ENCODE assay signal across 15 cellular contexts in the genomic region with DNA sequence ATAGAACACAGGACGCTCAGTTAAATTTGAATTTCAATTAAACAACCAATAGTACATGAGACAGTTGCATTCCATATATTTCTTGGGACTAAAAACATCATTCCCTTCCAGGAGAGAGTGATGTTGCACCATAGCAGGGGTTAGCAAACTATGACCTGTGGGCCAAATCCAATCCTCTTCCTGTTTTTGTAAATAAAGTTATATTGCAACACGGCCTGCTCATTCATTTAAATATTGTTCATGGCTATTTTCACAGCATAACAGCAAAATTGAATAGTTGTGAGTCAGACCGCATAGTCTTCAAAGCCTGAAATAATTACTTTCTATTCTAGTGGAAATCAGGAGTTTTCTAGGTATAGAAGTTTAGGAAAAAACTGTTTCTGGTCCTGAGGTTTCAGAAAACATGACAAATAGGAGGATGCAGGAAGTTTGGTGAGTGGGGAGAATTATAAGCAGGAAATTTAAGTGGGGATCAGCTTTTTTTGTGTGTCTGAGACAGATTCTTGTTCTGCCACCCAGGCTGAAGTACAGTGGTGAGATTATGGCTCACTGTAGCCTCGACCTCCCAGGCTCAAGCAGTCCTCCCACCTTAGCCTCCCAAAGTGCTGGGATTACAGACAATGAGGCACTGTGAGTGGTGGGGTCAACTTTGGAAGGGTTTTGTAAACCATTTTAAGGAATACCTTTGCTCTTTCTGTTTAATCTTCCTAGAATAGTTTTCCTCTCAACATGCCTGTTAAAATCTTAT.
DNase-seq lines count a peak whose midpoint lies in the region; ATAC-seq, FAIRE-seq and TF ChIP-seq lines count a peak whose summit lies in the region.
"Had no signal": no experiment of that assay in that cellular context is flagged by ENCODE, and none has a peak within 500 bp of the region (broad histone marks: within the 10 kb centered on the region; RNA-seq: fewer than 3 reads in every experiment).

No MANE protein-coding gene starts in this region.

- no peak for TF ChIP-seq CTCF in fibroblast of lung (conservative IDR thresholded peaks at IDR 0.05 in 1 of 2, IDR thresholded peaks at IDR 0.05 in 1 of 2; ENCODE audit: low read depth in 1 of 2, low read length in 2 of 2)
- no peak for TF ChIP-seq CTCF in activated CD8-positive, alpha-beta T cell treated with anti-CD3 and anti-CD28 coated beads for 36 hours (IDR thresholded peaks at IDR 0.05)

- peaks cover 7% of the 10 kb centered on the region for H3K27me3 Mint-ChIP-seq in activated CD8-positive, alpha-beta T cell treated with anti-CD3 and anti-CD28 coated beads for 36 hours
- peaks cover 11% of the 10 kb centered on the region for H3K27me3 Mint-ChIP-seq in activated naive CD4-positive, alpha-beta T cell treated with anti-CD3 and anti-CD28 coated beads, Interleukin-2, amount 10 ng/mL, durations not matched to agents 7 days and 5 days

- intact Hi-C loops in activated CD8-positive, alpha-beta T cell treated with anti-CD3 and anti-CD28 coated beads for 36 hours (cut with micrococcal nuclease): no loop called here

- peaks cover 9% of the 10 kb centered on the region for H3K4me1 Mint-ChIP-seq in activated CD8-positive, alpha-beta T cell treated with anti-CD3 and anti-CD28 coated beads for 36 hours (ENCODE audit: low read depth)
- H3K4me1 Mint-ChIP-seq in activated naive CD4-positive, alpha-beta T cell treated with anti-CD3 and anti-CD28 coated beads, Interleukin-2, amount 10 ng/mL, durations not matched to agents 7 days and 5 days: peaks cover 5% of the 10 kb centered on the region

- H3K36me3 ChIP-seq in SK-N-MC (ENCODE audit: insufficient read depth, low read length) (no peaks in the 10 kb centered on the region), fibroblast of lung (ENCODE audit: control insufficient read depth, insufficient read depth, low read length) (no peaks in the 10 kb centered on the region)
- H3K36me3 ChIP-seq: spleen had no signal

- peaks cover 26% of the 10 kb centered on the region for H3K4me1 ChIP-seq in fibroblast of lung (ENCODE audit: control insufficient read depth, extremely low read depth, insufficient read depth, low read length)

- H3K9me3 ChIP-seq in SK-N-MC (ENCODE audit: low read depth, low read length) (no peaks in the 10 kb centered on the region), fibroblast of lung (ENCODE audit: control insufficient read depth, insufficient read depth, low read depth, low read length) (no peaks in the 10 kb centered on the region)
- H3K9me3 ChIP-seq: spleen had no signal

- peak overlapping the region; percentile 11; the same call in 1 of the 2 replicates for H3K4me3 ChIP-seq in SK-N-MC
- H3K4me3 ChIP-seq in fibroblast of lung (replicated peaks in 1 of 4; ENCODE audit: control extremely low read depth in 1 of 4, insufficient read depth in 1 of 4, low read depth in 3 of 4, low read length in 4 of 4): no peak overlapping the region
- H3K4me3 ChIP-seq: spleen had no signal

- ATAC-seq in activated CD8-positive, alpha-beta T cell treated with anti-CD3 and anti-CD28 coated beads for 36 hours: no peak
- ATAC-seq: activated naive CD4-positive, alpha-beta T cell treated with anti-CD3 and anti-CD28 coated beads, Interleukin-2, amount 50 U/mL, for 72 hours had no signal

- no peaks in the 10 kb centered on the region for H3K79me2 ChIP-seq in fibroblast of lung (ENCODE audit: control insufficient read depth, insufficient read depth, low read length)

- H3K9ac ChIP-seq in SK-N-MC (ENCODE audit: insufficient read length) (no peak overlapping the region), fibroblast of lung (ENCODE audit: insufficient read depth, low read length) (no peak overlapping the region)

- H3K4me3 Mint-ChIP-seq in activated CD8-positive, alpha-beta T cell treated with anti-CD3 and anti-CD28 coated beads for 36 hours: no peak overlapping the region
- no peak overlapping the region for H3K4me3 Mint-ChIP-seq in activated naive CD4-positive, alpha-beta T cell treated with anti-CD3 and anti-CD28 coated beads, Interleukin-2, amount 10 ng/mL, durations not matched to agents 7 days and 5 days

- no peak overlapping the region for H2AFZ ChIP-seq in fibroblast of lung (ENCODE audit: low read length)

- H3K36me3 Mint-ChIP-seq in activated CD8-positive, alpha-beta T cell treated with anti-CD3 and anti-CD28 coated beads for 36 hours (ENCODE audit: low read depth): no peaks in the 10 kb centered on the region
- H3K36me3 Mint-ChIP-seq in activated naive CD4-positive, alpha-beta T cell treated with anti-CD3 and anti-CD28 coated beads, Interleukin-2, amount 10 ng/mL, durations not matched to agents 7 days and 5 days: no peaks in the 10 kb centered on the region
- H3K36me3 Mint-ChIP-seq: activated naive CD4-positive, alpha-beta T cell treated with anti-CD3 and anti-CD28 coated beads, Interleukin-2, amount 50 U/mL, for 72 hours had no signal

- no peaks in the 10 kb centered on the region for H4K20me1 ChIP-seq in fibroblast of lung (ENCODE audit: control insufficient read depth, extremely low read depth, insufficient read depth, low read length)

- H3K9me3 Mint-ChIP-seq in activated CD8-positive, alpha-beta T cell treated with anti-CD3 and anti-CD28 coated beads for 36 hours: no peaks in the 10 kb centered on the region
- H3K9me3 Mint-ChIP-seq in activated naive CD4-positive, alpha-beta T cell treated with anti-CD3 and anti-CD28 coated beads, Interleukin-2, amount 10 ng/mL, durations not matched to agents 7 days and 5 days: no peaks in the 10 kb centered on the region
- H3K9me3 Mint-ChIP-seq: activated naive CD4-positive, alpha-beta T cell treated with anti-CD3 and anti-CD28 coated beads, Interleukin-2, amount 50 U/mL, for 72 hours had no signal

- peak overlapping the region; percentile 51 for H3K4me2 ChIP-seq in fibroblast of lung (ENCODE audit: extremely low read depth, insufficient read depth, low read length)

- CTCF ChIA-PET in activated CD8-positive, alpha-beta T cell treated with anti-CD3 and anti-CD28 coated beads for 36 hours (lab: Charles Lee): interaction anchor here (1.5 to 1.7 kb wide), 2 partner anchors 14 to 224 kb away, joined by 4 to 5 read pairs; no protein-coding TSS in a partner anchor
- CTCF ChIA-PET in activated naive CD4-positive, alpha-beta T cell treated with anti-CD3 and anti-CD28 coated beads, Interleukin-2, amount 10 ng/mL, durations not matched to agents 7 days and 5 days (lab: Charles Lee): interaction anchor here (0.9 kb wide), 1 partner anchor 13 kb away, joined by 4 read pairs; no protein-coding TSS in a partner anchor

- no peaks in the 10 kb centered on the region for H3K27me3 ChIP-seq in fibroblast of lung (ENCODE audit: control insufficient read depth, insufficient read depth, low read length)
- H3K27me3 ChIP-seq: spleen had no signal

- H3K27ac Mint-ChIP-seq in activated CD8-positive, alpha-beta T cell treated with anti-CD3 and anti-CD28 coated beads for 36 hours: no peak overlapping the region
- no peak overlapping the region for H3K27ac Mint-ChIP-seq in activated naive CD4-positive, alpha-beta T cell treated with anti-CD3 and anti-CD28 coated beads, Interleukin-2, amount 10 ng/mL, durations not matched to agents 7 days and 5 days
- H3K27ac Mint-ChIP-seq: activated naive CD4-positive, alpha-beta T cell treated with anti-CD3 and anti-CD28 coated beads, Interleukin-2, amount 50 U/mL, for 72 hours had no signal

- DNase-seq in SIG-M5 treated with dmso at 0.1 percent for 504 hours (lab: John Stamatoyannopoulos, UW; ENCODE audit: unreplicated experiment) (peak; percentile 30), SIG-M5 (lab: John Stamatoyannopoulos, UW) (no peak), SK-N-MC (ENCODE audit: low read depth, low spot score) (no peak), fibroblast of lung (ENCODE audit: low read depth in 2 of 2) (peak; percentile 76 to 93), NCI-H1694 (lab: John Stamatoyannopoulos, UW) (no peak), GM19239 (ENCODE audit: insufficient read length, low spot score) (no peak)
- DNase-seq in activated CD8-positive, alpha-beta T cell treated with anti-CD3 and anti-CD28 coated beads for 36 hours: no peak
- no peak for DNase-seq in activated naive CD4-positive, alpha-beta T cell treated with anti-CD3 and anti-CD28 coated beads, Interleukin-2, amount 10 ng/mL, durations not matched to agents 7 days and 5 days
- DNase-seq: effector CD4-positive, alpha-beta T cell; NCI-H524; spleen had no signal

- H3K27ac ChIP-seq in SK-N-MC (no peak overlapping the region), fibroblast of lung (ENCODE audit: insufficient read depth, low read length) (peak overlapping the region; percentile 78)
- H3K27ac ChIP-seq: 22Rv1 had no signal

- no peak for FAIRE-seq in GM19239 (lab: Jason Lieb, UNC)
- FAIRE-seq: G401.6, H54 had no signal

- POLR2A ChIA-PET in activated CD8-positive, alpha-beta T cell treated with anti-CD3 and anti-CD28 coated beads for 36 hours (lab: Charles Lee): no interaction called here

Comparison
In these comparisons a context has a peak if more than half of its experiments do, and no peak if none do; other contexts are left out.
1. DNase-seq: peak in SIG-M5 treated with dmso at 0.1 percent for 504 hours (single experiment) and fibroblast of lung (2 of 2); none in SIG-M5 (single experiment), SK-N-MC (single experiment), NCI-H1694 (single experiment), activated CD8-positive, alpha-beta T cell treated with anti-CD3 and anti-CD28 coated beads for 36 hours (single experiment), GM19239 (single experiment) and activated naive CD4-positive, alpha-beta T cell treated with anti-CD3 and anti-CD28 coated beads, Interleukin-2, amount 10 ng/mL, durations not matched to agents 7 days and 5 days (single experiment).